Comparison of ENCODE assay signal across 1 cellular context in the genomic region with DNA sequence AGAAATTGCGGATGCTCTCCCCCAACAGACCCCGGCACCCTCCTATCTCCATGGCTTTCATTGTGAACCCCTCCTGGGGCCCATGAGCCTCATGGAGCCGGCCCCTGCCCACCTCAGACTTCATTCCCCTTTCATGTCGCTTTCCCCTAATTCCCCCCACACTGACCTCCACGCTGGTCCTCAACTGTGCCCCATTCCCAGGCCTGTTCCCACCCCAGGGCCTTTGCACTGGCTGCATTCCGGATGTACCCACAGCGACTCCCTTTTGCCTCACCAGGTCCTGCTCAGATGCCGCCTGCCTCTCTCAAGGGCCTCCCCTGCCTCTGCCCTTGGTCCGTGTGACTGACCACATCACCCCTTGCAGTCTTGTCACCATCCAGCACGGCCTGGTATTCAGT.
TF ChIP-seq lines count a peak whose summit lies in the region.

No MANE protein-coding gene starts in this region.

TF ChIP-seq in IMR-90, 13 proteins besides CTCF, POLR2A, EP300 and RAD21:
- TF ChIP-seq NFE2L2 (IDR thresholded peaks at IDR 0.05; ENCODE audit: low read depth, low read length) = no peak
- no peak for TF ChIP-seq FOS (IDR thresholded peaks at IDR 0.05; ENCODE audit: low read depth, low read length)
- no peak for TF ChIP-seq CEBPB (IDR thresholded peaks at IDR 0.05; ENCODE audit: low read depth, low read length)
- TF ChIP-seq RFX5 (IDR thresholded peaks at IDR 0.05; ENCODE audit: low read depth, low read length) = no peak
- no peak for TF ChIP-seq USF2 (IDR thresholded peaks at IDR 0.05; ENCODE audit: low read depth, low read length)
